Comparison of ENCODE assay signal across 23 cellular contexts in the genomic region with DNA sequence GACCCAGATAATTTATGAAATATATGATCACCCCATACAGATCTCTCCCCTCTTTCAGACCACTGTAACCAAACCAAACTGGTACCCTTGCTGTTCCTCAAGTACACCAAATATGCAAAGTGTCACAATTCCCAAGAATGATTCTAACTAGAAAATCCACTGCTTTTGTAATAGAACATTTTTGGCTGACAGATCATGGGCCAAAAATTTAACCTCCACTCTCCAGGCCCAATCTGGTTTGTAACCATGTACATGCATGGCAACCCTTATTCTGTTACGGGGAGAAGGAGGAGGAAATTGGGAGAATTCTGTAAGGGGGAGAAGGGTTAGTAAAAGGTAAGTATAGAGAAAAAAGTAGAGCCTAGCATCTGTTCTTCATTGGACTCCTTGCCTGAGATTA.
A peak's percentile ranks its signal among the peaks of the same experiment; 100 is the strongest.
DNase-seq lines count a peak whose midpoint lies in the region; ATAC-seq and TF ChIP-seq lines count a peak whose summit lies in the region.
"Had no signal": no experiment of that assay in that cellular context is flagged by ENCODE, and none has a peak within 500 bp of the region (broad histone marks: within the 10 kb centered on the region; RNA-seq: fewer than 3 reads in every experiment).

No MANE protein-coding gene starts in this region.

- H3K4me3 ChIP-seq in CD4-positive, CD25-positive, alpha-beta regulatory T cell (ENCODE audit: low read depth, low read length) = peak overlapping the region; percentile 48
- no peak overlapping the region for H3K4me3 ChIP-seq in PC-3 (ENCODE audit: low read length)
- H3K4me3 ChIP-seq: dorsolateral prefrontal cortex, left lung, smooth muscle cell had no signal

- H3K27ac ChIP-seq in CD4-positive, CD25-positive, alpha-beta regulatory T cell (ENCODE audit: insufficient read depth, low read length, poor library complexity, severe bottlenecking) = peak overlapping the region; percentile 47
- no peak overlapping the region for H3K27ac ChIP-seq in PC-3 (ENCODE audit: low read length)
- H3K27ac ChIP-seq: dorsolateral prefrontal cortex, foreskin keratinocyte, left lung had no signal

- no peaks in the 10 kb centered on the region for H3K27me3 Mint-ChIP-seq in CD4-positive, CD25-positive, alpha-beta regulatory T cell
- H3K27me3 Mint-ChIP-seq in chondrocyte (ENCODE audit: low read depth) = no peaks in the 10 kb centered on the region
- no peaks in the 10 kb centered on the region for H3K27me3 Mint-ChIP-seq in natural killer cell treated with Interleukin-12 subunit alpha and Interleukin-12 subunit beta and Interleukin-15 and Interleukin-18, amount 100 ng/mL, for 72 hours
- H3K27me3 Mint-ChIP-seq: activated CD4-positive, alpha-beta memory T cell treated with anti-CD3 and anti-CD28 coated beads, Interleukin-2, amount 10 ng/mL, durations not matched to agents 7 days and 5 days; T-cell had no signal

- CTCF ChIA-PET in PC-3 (lab: Charles Lee) = no interaction called here

- peaks cover 0 to 2% (median 0%) of the 10 kb centered on the region in 7 donors for H3K9me3 Mint-ChIP-seq in CD4-positive, CD25-positive, alpha-beta regulatory T cell
- peaks cover 4% of the 10 kb centered on the region for H3K9me3 Mint-ChIP-seq in chondrocyte (ENCODE audit: low read depth)
- H3K9me3 Mint-ChIP-seq in natural killer cell treated with Interleukin-12 subunit alpha and Interleukin-12 subunit beta and Interleukin-15 and Interleukin-18, amount 100 ng/mL, for 72 hours = peaks cover 6% of the 10 kb centered on the region
- H3K9me3 Mint-ChIP-seq: activated CD4-positive, alpha-beta memory T cell treated with anti-CD3 and anti-CD28 coated beads, Interleukin-2, amount 10 ng/mL, durations not matched to agents 7 days and 5 days; T-cell had no signal

- ATAC-seq in CD4-positive, CD25-positive, alpha-beta regulatory T cell (ENCODE audit: low read depth in 2 of 2) = no peak
- no peak for ATAC-seq in natural killer cell treated with Interleukin-12 subunit alpha and Interleukin-12 subunit beta and Interleukin-15 and Interleukin-18, amount 100 ng/mL, for 72 hours
- ATAC-seq in PC-3 (no peak), HG02870 (IDR thresholded peaks at IDR 0.05; ENCODE audit: unreplicated experiment) (no peak), HG03135 (IDR thresholded peaks at IDR 0.05; ENCODE audit: unreplicated experiment) (no peak), HG02970 (IDR thresholded peaks at IDR 0.05; ENCODE audit: low FRiP score, unreplicated experiment) (no peak)
- ATAC-seq: foreskin keratinocyte, left lung, T-cell had no signal

- TF ChIP-seq CTCF in chondrocyte (IDR thresholded peaks at IDR 0.05) = no peak
- no peak for TF ChIP-seq CTCF in PC-3 (conservative IDR thresholded peaks at IDR 0.05; ENCODE audit: low read depth, low read length)

- no TSS peak for BruUV-seq in PC-3 (replicated peaks; lab: Mats Ljungman, UMichigan)

- no peaks in the 10 kb centered on the region for H3K27me3 ChIP-seq in CD4-positive, CD25-positive, alpha-beta regulatory T cell (ENCODE audit: control insufficient read depth, insufficient read depth, low read length)
- H3K27me3 ChIP-seq in PC-3 (ENCODE audit: low read length) = no peaks in the 10 kb centered on the region
- H3K27me3 ChIP-seq: dorsolateral prefrontal cortex, foreskin keratinocyte, left lung had no signal

- no peak for DNase-seq in CD4-positive, CD25-positive, alpha-beta regulatory T cell
- DNase-seq in HS-5 (ENCODE audit: low read depth) = peak; percentile 9
- DNase-seq in chondrocyte (ENCODE audit: low spot score) = no peak
- DNase-seq in natural killer cell treated with Interleukin-12 subunit alpha and Interleukin-12 subunit beta and Interleukin-15 and Interleukin-18, amount 100 ng/mL, for 72 hours (ENCODE audit: low spot score) = no peak
- DNase-seq in PC-3 = no peak
- DNase-seq: activated CD4-positive, alpha-beta memory T cell treated with anti-CD3 and anti-CD28 coated beads, Interleukin-2, amount 10 ng/mL, durations not matched to agents 7 days and 5 days; activated CD4-positive, CD25-positive, alpha-beta regulatory T cell treated with anti-CD3 and anti-CD28 coated beads, Interleukin-2, amount 50 U/mL, for 72 hours; activated gamma-delta T cell; amygdala; C1 segment of cervical spinal cord; central memory CD4-positive, alpha-beta T cell; dorsolateral prefrontal cortex; foreskin keratinocyte; Kasumi-1; left lung; NCI-H187 treated with DMSO at 0.1 percent for 48 hours; NCI-H526; occipital lobe; T-cell had no signal

- H3F3A ChIP-seq in PC-3 (ENCODE audit: low read length, unreplicated experiment) = no peaks in the 10 kb centered on the region

- no peak overlapping the region for H3K9ac ChIP-seq in PC-3 (ENCODE audit: low read length)

- peaks cover 28% of the 10 kb centered on the region for H3K36me3 ChIP-seq in CD4-positive, CD25-positive, alpha-beta regulatory T cell (ENCODE audit: control insufficient read depth, insufficient read depth, low read length)
- H3K36me3 ChIP-seq in PC-3 (ENCODE audit: low read depth, low read length) = no peaks in the 10 kb centered on the region
- H3K36me3 ChIP-seq: left lung had no signal

- peak overlapping the region; percentile 57 to 95 (median 65) for H3K27ac Mint-ChIP-seq in CD4-positive, CD25-positive, alpha-beta regulatory T cell
- H3K27ac Mint-ChIP-seq in chondrocyte (ENCODE audit: unreplicated experiment) = peak overlapping the region; percentile 15
- peak overlapping the region; percentile 36 to 54 for H3K27ac Mint-ChIP-seq in natural killer cell treated with Interleukin-12 subunit alpha and Interleukin-12 subunit beta and Interleukin-15 and Interleukin-18, amount 100 ng/mL, for 72 hours
- H3K27ac Mint-ChIP-seq: activated CD4-positive, alpha-beta memory T cell treated with anti-CD3 and anti-CD28 coated beads, Interleukin-2, amount 10 ng/mL, durations not matched to agents 7 days and 5 days had no signal

- peaks cover 48% of the 10 kb centered on the region for H3K36me3 Mint-ChIP-seq in CD4-positive, CD25-positive, alpha-beta regulatory T cell
- peaks cover 4% of the 10 kb centered on the region for H3K36me3 Mint-ChIP-seq in chondrocyte (ENCODE audit: low read depth)
- H3K36me3 Mint-ChIP-seq in natural killer cell treated with Interleukin-12 subunit alpha and Interleukin-12 subunit beta and Interleukin-15 and Interleukin-18, amount 100 ng/mL, for 72 hours = peaks cover 8% of the 10 kb centered on the region
- H3K36me3 Mint-ChIP-seq: T-cell had no signal

- H3K79me2 ChIP-seq in PC-3 (ENCODE audit: low read length) = no peaks in the 10 kb centered on the region

- peaks cover 66 to 89% (median 77%) of the 10 kb centered on the region in 4 donors for H3K4me1 Mint-ChIP-seq in CD4-positive, CD25-positive, alpha-beta regulatory T cell
- H3K4me1 Mint-ChIP-seq in chondrocyte (ENCODE audit: low read depth) = peaks cover 53% of the 10 kb centered on the region
- peaks cover 54 to 74% of the 10 kb centered on the region in 2 donors for H3K4me1 Mint-ChIP-seq in natural killer cell treated with Interleukin-12 subunit alpha and Interleukin-12 subunit beta and Interleukin-15 and Interleukin-18, amount 100 ng/mL, for 72 hours (ENCODE audit: low read depth in 2 of 2)
- H3K4me1 Mint-ChIP-seq: activated CD4-positive, alpha-beta memory T cell treated with anti-CD3 and anti-CD28 coated beads, Interleukin-2, amount 10 ng/mL, durations not matched to agents 7 days and 5 days had no signal

- H3K4me3 Mint-ChIP-seq in CD4-positive, CD25-positive, alpha-beta regulatory T cell = peak overlapping the region; percentile 53 to 77 (median 62)
- no peak overlapping the region for H3K4me3 Mint-ChIP-seq in chondrocyte (ENCODE audit: unreplicated experiment)
- H3K4me3 Mint-ChIP-seq in natural killer cell treated with Interleukin-12 subunit alpha and Interleukin-12 subunit beta and Interleukin-15 and Interleukin-18, amount 100 ng/mL, for 72 hours = peak overlapping the region; percentile 27
- H3K4me3 Mint-ChIP-seq: activated CD4-positive, alpha-beta memory T cell treated with anti-CD3 and anti-CD28 coated beads, Interleukin-2, amount 10 ng/mL, durations not matched to agents 7 days and 5 days; T-cell had no signal

- H2AFZ ChIP-seq in PC-3 (ENCODE audit: low read length) = no peak overlapping the region

- H3K9me3 ChIP-seq in CD4-positive, CD25-positive, alpha-beta regulatory T cell (ENCODE audit: control insufficient read depth in 2 of 2, low read length in 2 of 2) = no peaks in the 10 kb centered on the region
- no peaks in the 10 kb centered on the region for H3K9me3 ChIP-seq in PC-3 (ENCODE audit: low read length)
- H3K9me3 ChIP-seq: left lung had no signal

- peaks cover 85% of the 10 kb centered on the region for H3K4me1 ChIP-seq in CD4-positive, CD25-positive, alpha-beta regulatory T cell (ENCODE audit: control insufficient read depth, insufficient read depth, low read length, poor library complexity, severe bottlenecking)
- H3K4me1 ChIP-seq in PC-3 (ENCODE audit: insufficient read depth, low read length) = no peaks in the 10 kb centered on the region
- H3K4me1 ChIP-seq: foreskin keratinocyte, left lung had no signal

- intact Hi-C loops in PC-3 (cut with micrococcal nuclease) = no loop called here

- POLR2A ChIA-PET in PC-3 (lab: Charles Lee; ENCODE audit: unreplicated experiment) = no interaction called here

- H3K4me2 ChIP-seq in PC-3 (ENCODE audit: low read length) = no peak overlapping the region
- H3K4me2 ChIP-seq: smooth muscle cell had no signal

- no peaks in the 10 kb centered on the region for H4K20me1 ChIP-seq in PC-3 (ENCODE audit: low read length)

- H3K9me2 ChIP-seq in PC-3 (replicated peaks; ENCODE audit: low read length) = no peaks in the 10 kb centered on the region

Comparison
In these comparisons a context has a peak if more than half of its experiments do, and no peak if none do; other contexts are left out.
1. H3K27ac Mint-ChIP-seq: peak in every context shown above with its lines; median percentile 65 in CD4-positive, CD25-positive, alpha-beta regulatory T cell; 45 in natural killer cell treated with Interleukin-12 subunit alpha and Interleukin-12 subunit beta and Interleukin-15 and Interleukin-18, amount 100 ng/mL, for 72 hours; 15 in chondrocyte.